12 cellular contexts compared by ENCODE assay signal in the genomic region with DNA sequence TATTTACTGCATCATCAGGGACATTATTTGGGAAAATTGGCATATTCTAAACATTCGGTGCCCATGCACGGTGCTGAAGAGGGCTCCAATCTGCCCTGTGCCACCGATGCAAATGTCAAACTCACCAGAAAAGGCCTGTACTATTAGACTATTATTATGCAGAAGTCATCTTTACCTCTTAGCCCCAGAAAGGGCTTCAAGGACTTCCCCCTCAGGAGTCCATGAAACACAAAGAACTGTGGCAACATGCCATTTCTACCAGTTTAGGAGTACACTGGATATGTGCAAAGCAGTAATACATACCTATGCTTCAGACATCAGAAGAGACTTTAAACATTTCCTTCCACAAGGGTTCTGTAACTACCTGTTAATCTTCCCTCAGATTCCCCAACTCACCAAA. TPM values are rescaled to one million over a fixed set of nuclear protein-coding genes. Genes with fewer than 3 reads are reported as not detected.
DNase-seq lines count a peak whose midpoint lies in the region; ATAC-seq and TF ChIP-seq lines count a peak whose summit lies in the region.
"Had no signal": no experiment of that assay in that cellular context is flagged by ENCODE, and none has a peak within 500 bp of the region (broad histone marks: within the 10 kb centered on the region; RNA-seq: fewer than 3 reads in every experiment).

No MANE protein-coding gene starts in this region.

- no peaks in the 10 kb centered on the region for H3K27me3 Mint-ChIP-seq in stimulated activated naive CD8-positive, alpha-beta T cell treated with anti-CD3 and anti-CD28 coated beads, Interleukin-15, Interleukin-2, amounts not matched to agents 100 ng/mL and 50 ng/mL, for 24 hours
- H3K27me3 Mint-ChIP-seq in activated B cell treated with CpG ODN at 0.5 μM for 24 hours: no peaks in the 10 kb centered on the region
- H3K27me3 Mint-ChIP-seq in immature natural killer cell (ENCODE audit: low read depth in 3 of 3): peaks cover 0 to 4% (median 3%) of the 10 kb centered on the region in 3 donors
- H3K27me3 Mint-ChIP-seq in type B pancreatic cell: no peaks in the 10 kb centered on the region

- POLR2A ChIA-PET in activated B cell treated with CpG ODN at 0.5 μM for 24 hours (lab: Charles Lee): interaction anchor here (0.7 to 1.6 kb wide), 3 partner anchors 11 to 20 kb away, joined by 3 to 4 read pairs (median 3); no protein-coding TSS in a partner anchor

- H3K27ac Mint-ChIP-seq in stimulated activated naive CD8-positive, alpha-beta T cell treated with anti-CD3 and anti-CD28 coated beads, Interleukin-15, Interleukin-2, amounts not matched to agents 100 ng/mL and 50 ng/mL, for 24 hours: peak overlapping the region; percentile 86
- peak overlapping the region; percentile 79 for H3K27ac Mint-ChIP-seq in activated B cell treated with CpG ODN at 0.5 μM for 24 hours
- H3K27ac Mint-ChIP-seq in immature natural killer cell: peak overlapping the region; percentile 63 to 94 (median 86)
- H3K27ac Mint-ChIP-seq in type B pancreatic cell: peak overlapping the region; percentile 31

- TF ChIP-seq CTCF in activated B cell treated with CpG ODN at 0.5 μM for 24 hours (IDR thresholded peaks at IDR 0.05) (no peak), type B pancreatic cell (conservative IDR thresholded peaks at IDR 0.05) (no peak)

- intact Hi-C loops in activated B cell treated with CpG ODN at 0.5 μM for 24 hours (cut with micrococcal nuclease): loop anchor here (2.0 kb wide), 1 partner anchor 21 kb away; a partner anchor contains a TSS
- intact Hi-C loops in cardiac septum (cut with DNase I): no loop called here

- H3K9me3 Mint-ChIP-seq in stimulated activated naive CD8-positive, alpha-beta T cell treated with anti-CD3 and anti-CD28 coated beads, Interleukin-15, Interleukin-2, amounts not matched to agents 100 ng/mL and 50 ng/mL, for 24 hours: no peaks in the 10 kb centered on the region
- no peaks in the 10 kb centered on the region for H3K9me3 Mint-ChIP-seq in activated B cell treated with CpG ODN at 0.5 μM for 24 hours
- no peaks in the 10 kb centered on the region for H3K9me3 Mint-ChIP-seq in immature natural killer cell
- H3K9me3 Mint-ChIP-seq in type B pancreatic cell: no peaks in the 10 kb centered on the region

- CTCF ChIA-PET in activated B cell treated with CpG ODN at 0.5 μM for 24 hours (lab: Charles Lee): interaction anchor here (0.6 to 4.7 kb wide), 4 partner anchors 10 to 40 kb away, joined by 3 to 26 read pairs (median 8); no protein-coding TSS in a partner anchor

- H3K36me3 Mint-ChIP-seq in stimulated activated naive CD8-positive, alpha-beta T cell treated with anti-CD3 and anti-CD28 coated beads, Interleukin-15, Interleukin-2, amounts not matched to agents 100 ng/mL and 50 ng/mL, for 24 hours (ENCODE audit: low read depth): peaks cover 27% of the 10 kb centered on the region
- H3K36me3 Mint-ChIP-seq in activated B cell treated with CpG ODN at 0.5 μM for 24 hours (ENCODE audit: low read depth) (peaks cover 27% of the 10 kb centered on the region), immature natural killer cell (no peaks in the 10 kb centered on the region), type B pancreatic cell (peaks cover 4% of the 10 kb centered on the region)

- ATAC-seq in stimulated activated naive CD8-positive, alpha-beta T cell treated with anti-CD3 and anti-CD28 coated beads, Interleukin-15, Interleukin-2, amounts not matched to agents 100 U/mL and 50 U/mL, for 24 hours: no peak
- ATAC-seq in activated B cell treated with CpG ODN at 0.5 μM for 24 hours (ENCODE audit: low read depth) (no peak), HG02973 (IDR thresholded peaks at IDR 0.05; ENCODE audit: unreplicated experiment) (no peak), GM21528 (IDR thresholded peaks at IDR 0.05; ENCODE audit: low FRiP score, unreplicated experiment) (no peak)

- no peak for DNase-seq in stimulated activated naive CD8-positive, alpha-beta T cell treated with anti-CD3 and anti-CD28 coated beads, Interleukin-15, Interleukin-2, amounts not matched to agents 100 U/mL and 50 U/mL, for 24 hours
- DNase-seq in activated B cell treated with CpG ODN at 0.5 μM for 24 hours (no peak), immature natural killer cell (no peak), type B pancreatic cell (ENCODE audit: extremely low spot score, unreplicated experiment) (no peak), cardiac septum (ENCODE audit: low spot score) (no peak)
- DNase-seq: activated gamma-delta T cell, AML-193, kidney glomerular epithelial cell, MV-4-11 had no signal

- H3K4me1 Mint-ChIP-seq in stimulated activated naive CD8-positive, alpha-beta T cell treated with anti-CD3 and anti-CD28 coated beads, Interleukin-15, Interleukin-2, amounts not matched to agents 100 ng/mL and 50 ng/mL, for 24 hours (ENCODE audit: low read depth): peaks cover 91% of the 10 kb centered on the region
- peaks cover 82% of the 10 kb centered on the region for H3K4me1 Mint-ChIP-seq in activated B cell treated with CpG ODN at 0.5 μM for 24 hours
- peaks cover 86 to 96% of the 10 kb centered on the region in 2 donors for H3K4me1 Mint-ChIP-seq in immature natural killer cell
- H3K4me1 Mint-ChIP-seq in type B pancreatic cell (ENCODE audit: unreplicated experiment): peaks cover 73% of the 10 kb centered on the region

- H3K4me3 Mint-ChIP-seq in stimulated activated naive CD8-positive, alpha-beta T cell treated with anti-CD3 and anti-CD28 coated beads, Interleukin-15, Interleukin-2, amounts not matched to agents 100 ng/mL and 50 ng/mL, for 24 hours: peak overlapping the region; percentile 67
- H3K4me3 Mint-ChIP-seq in activated B cell treated with CpG ODN at 0.5 μM for 24 hours (peak overlapping the region; percentile 70), immature natural killer cell (peak overlapping the region; percentile 75 to 80 (median 77)), type B pancreatic cell (no peak overlapping the region)

RNA-seq across cellular contexts. Expression of a gene that starts 8.6 kb away (rescaled TPM):
- total RNA-seq in activated B cell treated with CpG ODN at 0.5 μM for 24 hours (79.2 and 89.1 TPM in 2 replicates), type B pancreatic cell (ENCODE audit: low replicate concordance) (49.7 and 58.1 TPM in 2 replicates), cardiac septum (38.9 TPM)
- 10 to 100 TPM; 23.1 to 48.8 (median 37.7) TPM for polyA plus RNA-seq in immature natural killer cell

RNA-seq across cellular contexts. Expression of a gene that starts 20.2 kb away (rescaled TPM):
- 40.9 and 43.1 TPM in 2 replicates for total RNA-seq in activated B cell treated with CpG ODN at 0.5 μM for 24 hours
- polyA plus RNA-seq in immature natural killer cell: 10 to 100 TPM; 20.7 to 26.8 (median 21.3) TPM
- total RNA-seq in type B pancreatic cell (ENCODE audit: low replicate concordance): 55.8 and 68.7 TPM in 2 replicates
- total RNA-seq in cardiac septum: 16.4 TPM

RNA-seq across cellular contexts. Expression of a gene that starts 34.8 kb away (rescaled TPM):
- total RNA-seq in activated B cell treated with CpG ODN at 0.5 μM for 24 hours: 45.0 and 47.6 TPM in 2 replicates
- polyA plus RNA-seq in immature natural killer cell: 1 to 10 TPM in 2 of 3 donors, under 1 TPM in 1; 0.95 to 3.5 (median 2.0) TPM
- 3.9 and 5.6 TPM in 2 replicates for total RNA-seq in type B pancreatic cell (ENCODE audit: low replicate concordance)
- total RNA-seq in cardiac septum: 1.7 TPM

RNA-seq across cellular contexts. Expression of a gene that starts 56.1 kb away (rescaled TPM):
- 54.5 and 55.6 TPM in 2 replicates for total RNA-seq in activated B cell treated with CpG ODN at 0.5 μM for 24 hours
- polyA plus RNA-seq in immature natural killer cell: 1 to 10 TPM in 2 of 3 donors, under 1 TPM in 1; 0.63 to 2.1 (median 1.1) TPM
- 6.1 and 11.8 TPM in 2 replicates for total RNA-seq in type B pancreatic cell (ENCODE audit: low replicate concordance)
- 7.8 TPM for total RNA-seq in cardiac septum

Comparison
In these comparisons a context has a peak if more than half of its experiments do, and no peak if none do; other contexts are left out.
1. H3K27ac Mint-ChIP-seq: peak in every context shown above with its lines; median percentile 86 in immature natural killer cell; 86 in stimulated activated naive CD8-positive, alpha-beta T cell treated with anti-CD3 and anti-CD28 coated beads, Interleukin-15, Interleukin-2, amounts not matched to agents 100 ng/mL and 50 ng/mL, for 24 hours; 79 in activated B cell treated with CpG ODN at 0.5 μM for 24 hours; 31 in type B pancreatic cell.